ENCODE assay signal across 18 cellular contexts in the genomic region with DNA sequence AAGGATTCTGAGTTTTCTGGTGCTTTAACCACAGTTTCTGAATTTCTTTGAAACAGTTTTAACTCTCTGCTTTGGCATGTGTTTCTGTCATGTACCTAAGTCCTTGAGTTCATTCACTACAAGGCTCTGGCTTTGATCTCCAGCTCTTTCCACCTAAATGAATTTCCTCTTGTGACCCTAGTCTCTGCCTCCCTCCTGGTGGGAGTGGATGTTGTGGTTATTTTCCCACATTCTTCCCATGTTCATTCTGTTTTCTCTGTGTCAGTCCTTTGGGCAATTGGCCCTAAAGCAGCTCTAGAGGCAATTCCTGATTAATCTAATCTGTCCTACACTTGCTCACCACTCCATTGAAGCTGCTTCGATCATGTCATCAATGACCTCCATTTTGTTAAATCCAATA. TPM values are rescaled to one million over a fixed set of nuclear protein-coding genes. Genes with fewer than 3 reads are reported as not detected.
DNase-seq lines count a peak whose midpoint lies in the region; ATAC-seq and TF ChIP-seq lines count a peak whose summit lies in the region.
"Had no signal": no experiment of that assay in that cellular context is flagged by ENCODE, and none has a peak within 500 bp of the region (broad histone marks: within the 10 kb centered on the region; RNA-seq: fewer than 3 reads in every experiment).

No MANE protein-coding gene starts in this region.

- ATAC-seq in left lung, result no peak
- ATAC-seq: HCT116, PC-3, Right ventricle myocardium inferior had no signal

- H3K4me3 ChIP-seq in left lung, result no peak overlapping the region
- H3K4me3 ChIP-seq: BLaER1, SK-N-MC had no signal

- intact Hi-C loops in left lung (cut with DNase I) (no loop called here), MCF 10A (cut with micrococcal nuclease) (no loop called here)

- POLR2A ChIA-PET in MCF 10A (lab: Yijun Ruan, JAX), result interaction anchor here (0.9 kb wide), 1 partner anchor 9 kb away, joined by 4 read pairs; no protein-coding TSS in a partner anchor

- DNase-seq in Daoy (ENCODE audit: low read depth) (peak; percentile 75), chondrocyte (ENCODE audit: low spot score) (no peak), nephron progenitor cell (no peak), left lung (no peak), MCF 10A (ENCODE audit: unreplicated experiment) (no peak), AG08395 (ENCODE audit: low spot score) (no peak), Ammon's horn (ENCODE audit: low spot score) (no peak)
- DNase-seq: ACHN; NCI-H1436; NCI-H2081; NCI-H526; NK-92 treated with Interleukin-12 subunit alpha and Interleukin-12 subunit beta, amount 100 ng/mL, for 24 hours; PC-3 had no signal

- no peaks in the 10 kb centered on the region for H3K27me3 ChIP-seq in left lung
- H3K27me3 ChIP-seq: BLaER1 had no signal

- no peak for TF ChIP-seq CTCF in chondrocyte (IDR thresholded peaks at IDR 0.05)
- no peak for TF ChIP-seq CTCF in nephron progenitor cell (IDR thresholded peaks at IDR 0.05)
- no peak for TF ChIP-seq CTCF in left lung (IDR thresholded peaks at IDR 0.05)
- TF ChIP-seq CTCF in MCF 10A (IDR thresholded peaks at IDR 0.05; ENCODE audit: unreplicated experiment), result no peak

- H3K27me3 Mint-ChIP-seq in chondrocyte (ENCODE audit: low read depth) (no peaks in the 10 kb centered on the region), nephron progenitor cell (ENCODE audit: low read depth, poor library complexity) (no peaks in the 10 kb centered on the region), MCF 10A (ENCODE audit: insufficient read depth, unreplicated experiment) (no peaks in the 10 kb centered on the region)

- H3K4me1 ChIP-seq in left lung, result no peaks in the 10 kb centered on the region
- H3K4me1 ChIP-seq: BLaER1 had no signal

- H3K9me3 ChIP-seq in left lung, result no peaks in the 10 kb centered on the region
- H3K9me3 ChIP-seq: BLaER1 had no signal

- H3K9me3 Mint-ChIP-seq in chondrocyte (ENCODE audit: low read depth) (no peaks in the 10 kb centered on the region), nephron progenitor cell (no peaks in the 10 kb centered on the region), MCF 10A (ENCODE audit: unreplicated experiment) (no peaks in the 10 kb centered on the region)

- CTCF ChIA-PET in MCF 10A (lab: Yijun Ruan, JAX), result interaction anchor here (0.6 to 4.2 kb wide), 5 partner anchors 8 to 90 kb away, joined by 3 to 30 read pairs (median 4); no protein-coding TSS in a partner anchor

- no peaks in the 10 kb centered on the region for H3K36me3 ChIP-seq in left lung
- H3K36me3 ChIP-seq: BLaER1 had no signal

- H3K27ac ChIP-seq in left lung, result no peak overlapping the region
- H3K27ac ChIP-seq: BLaER1, SK-N-MC had no signal

- BruUV-seq in MCF 10A (replicated peaks; lab: Mats Ljungman, UMichigan), result no TSS peak

- H3K4me1 Mint-ChIP-seq in chondrocyte (ENCODE audit: low read depth) (peaks cover 52% of the 10 kb centered on the region), nephron progenitor cell (peaks cover 4% of the 10 kb centered on the region), MCF 10A (ENCODE audit: insufficient read depth, unreplicated experiment) (peaks cover 37% of the 10 kb centered on the region)

- H3K27ac Mint-ChIP-seq in chondrocyte (ENCODE audit: unreplicated experiment) (peak overlapping the region; percentile 30), nephron progenitor cell (peak overlapping the region; percentile 37), MCF 10A (ENCODE audit: low read depth, unreplicated experiment) (no peak overlapping the region)

- no peak overlapping the region for H3K4me3 Mint-ChIP-seq in chondrocyte (ENCODE audit: unreplicated experiment)
- H3K4me3 Mint-ChIP-seq in nephron progenitor cell, result no peak overlapping the region
- H3K4me3 Mint-ChIP-seq in MCF 10A (ENCODE audit: unreplicated experiment), result no peak overlapping the region

- no peaks in the 10 kb centered on the region for H3K36me3 Mint-ChIP-seq in chondrocyte (ENCODE audit: low read depth)
- H3K36me3 Mint-ChIP-seq in nephron progenitor cell (ENCODE audit: low read depth), result no peaks in the 10 kb centered on the region
- no peaks in the 10 kb centered on the region for H3K36me3 Mint-ChIP-seq in MCF 10A (ENCODE audit: insufficient read depth, unreplicated experiment)

TF ChIP-seq in PFSK-1, 5 proteins besides CTCF, POLR2A, EP300 and RAD21:
- no peak for TF ChIP-seq POLR2AphosphoS5 (IDR thresholded peaks at IDR 0.05; ENCODE audit: low read depth, low read length)
- TF ChIP-seq, protein P1, sequence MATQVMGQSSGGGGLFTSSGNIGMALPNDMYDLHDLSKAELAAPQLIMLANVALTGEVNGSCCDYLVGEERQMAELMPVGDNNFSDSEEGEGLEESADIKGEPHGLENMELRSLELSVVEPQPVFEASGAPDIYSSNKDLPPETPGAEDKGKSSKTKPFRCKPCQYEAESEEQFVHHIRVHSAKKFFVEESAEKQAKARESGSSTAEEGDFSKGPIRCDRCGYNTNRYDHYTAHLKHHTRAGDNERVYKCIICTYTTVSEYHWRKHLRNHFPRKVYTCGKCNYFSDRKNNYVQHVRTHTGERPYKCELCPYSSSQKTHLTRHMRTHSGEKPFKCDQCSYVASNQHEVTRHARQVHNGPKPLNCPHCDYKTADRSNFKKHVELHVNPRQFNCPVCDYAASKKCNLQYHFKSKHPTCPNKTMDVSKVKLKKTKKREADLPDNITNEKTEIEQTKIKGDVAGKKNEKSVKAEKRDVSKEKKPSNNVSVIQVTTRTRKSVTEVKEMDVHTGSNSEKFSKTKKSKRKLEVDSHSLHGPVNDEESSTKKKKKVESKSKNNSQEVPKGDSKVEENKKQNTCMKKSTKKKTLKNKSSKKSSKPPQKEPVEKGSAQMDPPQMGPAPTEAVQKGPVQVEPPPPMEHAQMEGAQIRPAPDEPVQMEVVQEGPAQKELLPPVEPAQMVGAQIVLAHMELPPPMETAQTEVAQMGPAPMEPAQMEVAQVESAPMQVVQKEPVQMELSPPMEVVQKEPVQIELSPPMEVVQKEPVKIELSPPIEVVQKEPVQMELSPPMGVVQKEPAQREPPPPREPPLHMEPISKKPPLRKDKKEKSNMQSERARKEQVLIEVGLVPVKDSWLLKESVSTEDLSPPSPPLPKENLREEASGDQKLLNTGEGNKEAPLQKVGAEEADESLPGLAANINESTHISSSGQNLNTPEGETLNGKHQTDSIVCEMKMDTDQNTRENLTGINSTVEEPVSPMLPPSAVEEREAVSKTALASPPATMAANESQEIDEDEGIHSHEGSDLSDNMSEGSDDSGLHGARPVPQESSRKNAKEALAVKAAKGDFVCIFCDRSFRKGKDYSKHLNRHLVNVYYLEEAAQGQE (IDR thresholded peaks at IDR 0.05; ENCODE audit: insufficient read depth in 1 of 2, low read depth in 2 of 2, low read length in 2 of 2), result 0 out of 4 replicates have a peak, but pooled peaks of 1 of the 2 experiments have one; percentile 29
- TF ChIP-seq TAF1 (IDR thresholded peaks at IDR 0.05; ENCODE audit: borderline replicate concordance, insufficient read depth, low read length), result 0 out of 2 replicates have a peak, but pooled peaks have one; percentile 21

RNA-seq across cellular contexts. Expression of a gene that starts 28.4 kb away (rescaled TPM):
- 133 and 141 TPM in 2 replicates for total RNA-seq in Daoy (2014; rRNA removed; shearing (Covaris generic))
- 40.7 TPM for polyA plus RNA-seq in PFSK-1 (2012; ENCODE audit: insufficient read length, low read depth)
- total RNA-seq in chondrocyte (60.2 to 63.1 TPM (median 60.4 TPM) in 3 replicates), left lung (10 to 100 TPM; 64.3 to 77.5 TPM), MCF 10A (2022) (8.2 and 8.9 TPM in 2 replicates)
